In the genomic region with DNA sequence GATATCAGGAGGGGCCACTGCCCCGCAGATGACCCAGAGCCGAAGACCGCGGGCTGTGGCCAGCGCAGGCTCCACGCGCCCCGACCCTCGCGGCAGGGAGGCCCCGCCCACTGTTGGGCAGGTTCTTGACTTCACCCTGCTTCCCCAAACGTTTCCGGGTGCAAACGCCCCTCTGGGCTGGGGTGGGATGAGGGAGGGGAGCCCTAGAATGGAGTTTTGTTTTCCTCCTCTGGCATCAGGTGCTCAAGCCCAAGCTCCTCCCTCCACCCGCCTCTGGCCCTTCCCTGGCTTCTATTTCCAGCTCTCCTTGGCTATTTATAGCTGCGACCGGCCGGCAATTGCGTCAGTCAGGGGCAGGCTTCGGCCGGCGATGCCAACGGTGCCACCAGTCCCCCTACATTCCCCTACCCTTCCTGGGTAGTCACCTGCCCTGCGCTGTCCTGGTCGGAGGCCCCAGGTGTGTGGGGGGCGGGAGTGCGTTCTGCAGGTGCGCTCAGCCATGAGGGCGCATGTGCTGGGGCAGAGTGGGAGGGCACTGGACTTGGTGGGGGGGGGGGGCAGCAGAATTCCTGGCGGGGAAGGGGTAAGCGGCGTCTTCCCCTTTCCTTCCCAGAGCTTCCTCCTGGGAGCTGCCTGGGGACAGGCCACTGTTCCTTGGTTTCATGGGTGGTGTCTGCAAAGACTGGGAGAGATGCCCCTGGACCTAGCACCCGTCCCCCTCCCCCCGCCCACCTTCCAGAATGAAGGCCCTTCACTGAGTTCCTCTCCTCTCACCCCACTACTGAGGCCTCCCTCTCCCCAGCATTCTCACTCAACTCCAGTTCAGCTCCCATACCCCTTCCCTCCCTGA, we compare ENCODE assay signal across 8 cellular contexts. TPM values are rescaled to one million over a fixed set of nuclear protein-coding genes. Genes with fewer than 3 reads are reported as not detected.
DNase-seq lines count a peak whose midpoint lies in the region; ATAC-seq, FAIRE-seq and TF ChIP-seq lines count a peak whose summit lies in the region.

No MANE protein-coding gene starts in this region.

- WGBS in mammary epithelial cell (ENCODE audit: low coverage, missing lambda C conversion rate): 3% methylated on average over 10 of the region's 34 CpGs

- no peak overlapping the region for H2AFZ ChIP-seq in mammary epithelial cell (ENCODE audit: low read depth, low read length)
- H2AFZ ChIP-seq in keratinocyte (ENCODE audit: control insufficient read depth, low read length): no peak overlapping the region

- H3K9ac ChIP-seq in mammary epithelial cell (ENCODE audit: insufficient read depth, low read length) (no peak overlapping the region), keratinocyte (ENCODE audit: control insufficient read depth, extremely low read depth, insufficient read depth, low read length) (no peak overlapping the region), subcutaneous abdominal adipose tissue (ENCODE audit: low read length in 5 of 5) (no peak overlapping the region)

- peak; percentile 24 for DNase-seq in NCI-H1105 treated with DMSO at 0.1 percent for 48 hours (lab: John Stamatoyannopoulos, UW)
- DNase-seq in mammary epithelial cell: peak; percentile 35
- DNase-seq in keratinocyte (ENCODE audit: low read depth, low spot score): no peak
- no peak for DNase-seq in activated naive CD4-positive, alpha-beta T cell treated with anti-CD3 and anti-CD28 coated beads, Interleukin-2, amount 50 U/mL, for 16 hours
- DNase-seq in A673 (ENCODE audit: low spot score): no peak

- ATAC-seq in GM19395 (IDR thresholded peaks at IDR 0.05; ENCODE audit: unreplicated experiment): no peak

- dilution Hi-C loops in mammary epithelial cell (cut with HindIII; ENCODE audit: low sequenced_read_pairs): no loop called here
- dilution Hi-C loops in keratinocyte (cut with MboI; ENCODE audit: extremely low pct_ligation_motif_present, low sequenced_read_pairs): no loop called here

- H3K9me3 ChIP-seq in mammary epithelial cell (replicated peaks; ENCODE audit: insufficient read depth, low read length) (no peaks in the 10 kb centered on the region), keratinocyte (ENCODE audit: control insufficient read depth, low read depth, low read length) (no peaks in the 10 kb centered on the region), subcutaneous abdominal adipose tissue (ENCODE audit: control insufficient read depth in 5 of 5, low read length in 5 of 5) (no peaks in the 10 kb centered on the region), A673 (ENCODE audit: low read depth, low read length, poor library complexity, severe bottlenecking) (no peaks in the 10 kb centered on the region)

- CTCF ChIA-PET in mammary epithelial cell (lab: Charles Lee; ENCODE audit: low non-redundant PET) (no interaction called here), A673 (lab: Charles Lee) (no interaction called here)

- H3K4me3 ChIP-seq in mammary epithelial cell (replicated peaks in 1 of 3; ENCODE audit: insufficient read depth in 1 of 3, low read depth in 2 of 3, low read length in 3 of 3): peak overlapping the region in 1 of 3 experiments; percentile 18
- H3K4me3 ChIP-seq in keratinocyte (ENCODE audit: control insufficient read depth in 2 of 3, extremely low read depth in 1 of 3, insufficient read depth in 2 of 3, low read depth in 1 of 3, low read length in 3 of 3): no peak overlapping the region
- H3K4me3 ChIP-seq in subcutaneous abdominal adipose tissue (ENCODE audit: low read depth in 1 of 5, low read length in 5 of 5): peak overlapping the region in 4 of 5 donors; percentile 22 to 54 (median 34)
- no peak overlapping the region for H3K4me3 ChIP-seq in A673 (ENCODE audit: low read depth, low read length, poor library complexity, severe bottlenecking)

- BruUV-seq in mammary epithelial cell (replicated peaks; lab: Mats Ljungman, UMichigan): no TSS peak
- no TSS peak for BruUV-seq in A673 (replicated peaks; lab: Mats Ljungman, UMichigan)

- H3K4me1 ChIP-seq in mammary epithelial cell (ENCODE audit: insufficient read depth, low read length) (peaks cover 7% of the 10 kb centered on the region), keratinocyte (ENCODE audit: control insufficient read depth, extremely low read depth, insufficient read depth, low read length) (peaks cover 3% of the 10 kb centered on the region), subcutaneous abdominal adipose tissue (ENCODE audit: control insufficient read depth in 5 of 5, insufficient read depth in 5 of 5, low read length in 5 of 5) (peaks cover 0 to 23% (median 19%) of the 10 kb centered on the region in 5 donors), A673 (ENCODE audit: insufficient read depth, low read length, poor library complexity, severe bottlenecking) (no peaks in the 10 kb centered on the region)

- H3K9me1 ChIP-seq in keratinocyte (ENCODE audit: control insufficient read depth, extremely low read depth, insufficient read depth, low read length): no peaks in the 10 kb centered on the region

- H3K27me3 ChIP-seq in mammary epithelial cell (ENCODE audit: insufficient read depth, low read length): peaks cover 16% of the 10 kb centered on the region
- peaks cover 64% of the 10 kb centered on the region for H3K27me3 ChIP-seq in keratinocyte (ENCODE audit: control insufficient read depth, extremely low read depth, insufficient read depth, low read length)
- peaks cover 11 to 45% (median 22%) of the 10 kb centered on the region in 5 donors for H3K27me3 ChIP-seq in subcutaneous abdominal adipose tissue (ENCODE audit: control insufficient read depth in 5 of 5, insufficient read depth in 4 of 5, low read length in 5 of 5)
- H3K27me3 ChIP-seq in A673 (replicated peaks; ENCODE audit: insufficient read depth, low read depth, low read length, poor library complexity): peaks cover 35% of the 10 kb centered on the region

- no peak for FAIRE-seq in keratinocyte (lab: Jason Lieb, UNC)

- POLR2A ChIA-PET in A673 (lab: Charles Lee; ENCODE audit: low non-redundant PET): no interaction called here

- H4K20me1 ChIP-seq in mammary epithelial cell (ENCODE audit: insufficient read depth, low read length) (no peaks in the 10 kb centered on the region), keratinocyte (ENCODE audit: control insufficient read depth, extremely low read depth, insufficient read depth, low read length) (no peaks in the 10 kb centered on the region)

- in situ Hi-C loops in mammary epithelial cell (cut with MboI; ENCODE audit: low sequenced_read_pairs in 2 of 2): no loop called here

- peak overlapping the region; percentile 29 for H3K27ac ChIP-seq in C4-2B
- H3K27ac ChIP-seq in mammary epithelial cell (ENCODE audit: insufficient read depth, low read depth, low read length): no peak overlapping the region
- H3K27ac ChIP-seq in keratinocyte (ENCODE audit: control insufficient read depth, insufficient read depth, low read length): no peak overlapping the region
- no peak overlapping the region for H3K27ac ChIP-seq in subcutaneous abdominal adipose tissue (ENCODE audit: low read depth, low read length)
- no peak overlapping the region for H3K27ac ChIP-seq in A673 (ENCODE audit: low read depth, low read length, poor library complexity, severe bottlenecking)

- H3K4me2 ChIP-seq in mammary epithelial cell (ENCODE audit: insufficient read depth, low read depth, low read length) (peak overlapping the region; percentile 33), keratinocyte (ENCODE audit: control insufficient read depth, extremely low read depth, insufficient read depth, low read depth, low read length) (peak overlapping the region; percentile 22)

- intact Hi-C loops in mammary epithelial cell (cut with micrococcal nuclease): no loop called here
- intact Hi-C loops in A673 (cut with micrococcal nuclease; ENCODE audit: unreplicated experiment): loop anchor here (5.0 to 10.0 kb wide), 2 partner anchors 76 to 284 kb away; partner anchors contain the start of genes KRTAP5-4, KRTAP5-5 and SYT8

- TF ChIP-seq CTCF in C4-2B (conservative IDR thresholded peaks at IDR 0.05) (no peak), mammary epithelial cell (conservative IDR thresholded peaks at IDR 0.05 in 1 of 2, IDR thresholded peaks at IDR 0.05 in 1 of 2; ENCODE audit: extremely low read depth in 1 of 2, insufficient read depth in 1 of 2, low read depth in 1 of 2, low read length in 2 of 2) (no peak), keratinocyte (optimal IDR thresholded peaks at IDR 0.05 in 1 of 3, IDR thresholded peaks at IDR 0.05 in 1 of 3, conservative IDR thresholded peaks at IDR 0.05 in 1 of 3; ENCODE audit: extremely low read depth in 1 of 3, insufficient read depth in 2 of 3, low read length in 3 of 3) (no peak), A673 (conservative IDR thresholded peaks at IDR 0.05; ENCODE audit: low read depth, low read length) (no peak)

- H3K36me3 ChIP-seq in mammary epithelial cell (ENCODE audit: insufficient read depth, low read length) (no peaks in the 10 kb centered on the region), keratinocyte (ENCODE audit: control insufficient read depth in 2 of 2, extremely low read depth in 1 of 2, insufficient read depth in 2 of 2, low read length in 2 of 2) (no peaks in the 10 kb centered on the region), subcutaneous abdominal adipose tissue (ENCODE audit: control insufficient read depth in 5 of 5, insufficient read depth in 5 of 5, low read length in 5 of 5) (no peaks in the 10 kb centered on the region), A673 (ENCODE audit: insufficient read depth, low read length, poor library complexity, severe bottlenecking) (no peaks in the 10 kb centered on the region)

- H3K79me2 ChIP-seq in mammary epithelial cell (ENCODE audit: insufficient read depth, low read length) (no peaks in the 10 kb centered on the region), keratinocyte (ENCODE audit: control insufficient read depth, insufficient read depth, low read length) (no peaks in the 10 kb centered on the region)

RNA-seq across cellular contexts. Expression of gene DUSP8, which starts 23.6 kb away (rescaled TPM):
- 1 to 10 TPM; 1.2 to 1.4 TPM for total RNA-seq in mammary epithelial cell
- 0.33 TPM for polyA plus RNA-seq in mammary epithelial cell
- not detected for polyA minus RNA-seq in mammary epithelial cell
- 0.58 to 1.7 TPM (median 1.3 TPM) in 3 replicates for polyA plus RNA-seq in keratinocyte
- polyA plus RNA-seq in keratinocyte (2011; ENCODE audit: low read depth): 1.7 TPM
- polyA plus RNA-seq in keratinocyte (2011; cell fraction: cytosol; rRNA removed): 1.7 and 2.5 TPM in 2 replicates
- 5.6 and 7.0 TPM in 2 replicates for polyA plus RNA-seq in keratinocyte (2011; cell fraction: nucleus; rRNA removed)
- polyA plus RNA-seq in keratinocyte (2012; ENCODE audit: low replicate concordance): 1.0 and 4.9 TPM in 2 replicates
- 0.43 to 2.8 TPM (median 1.3 TPM) in 3 replicates for polyA minus RNA-seq in keratinocyte
- 4.0 TPM for polyA minus RNA-seq in keratinocyte (2011; cell fraction: cytosol; rRNA and poly(A)+ RNA removed)
- polyA minus RNA-seq in keratinocyte (2011; cell fraction: nucleus; rRNA and poly(A)+ RNA removed): 1.5 and 1.6 TPM in 2 replicates
- total RNA-seq in A673 (2021): 0.70 and 1.9 TPM in 2 replicates

RNA-seq across cellular contexts. Expression of gene KRTAP5-1, which starts 36.6 kb away (rescaled TPM):
- total RNA-seq in mammary epithelial cell (not detected), A673 (2021) (not detected in 2 replicates)
- polyA plus RNA-seq in mammary epithelial cell (not detected), keratinocyte (not detected in 3 replicates)
- polyA minus RNA-seq in mammary epithelial cell (not detected), keratinocyte (not detected in 3 replicates)
- polyA plus RNA-seq in keratinocyte (2011; ENCODE audit: low read depth): not detected
- not detected in 2 replicates for polyA plus RNA-seq in keratinocyte (2011; cell fraction: cytosol; rRNA removed)
- polyA plus RNA-seq in keratinocyte (2011; cell fraction: nucleus; rRNA removed): not detected in 2 replicates
- polyA plus RNA-seq in keratinocyte (2012; ENCODE audit: low replicate concordance): not detected in 2 replicates
- polyA minus RNA-seq in keratinocyte (2011; cell fraction: cytosol; rRNA and poly(A)+ RNA removed): not detected
- not detected in 2 replicates for polyA minus RNA-seq in keratinocyte (2011; cell fraction: nucleus; rRNA and poly(A)+ RNA removed)

RNA-seq across cellular contexts. Expression of gene KRTAP5-2, which starts 49.6 kb away (rescaled TPM):
- not detected for total RNA-seq in mammary epithelial cell
- not detected for polyA plus RNA-seq in mammary epithelial cell
- not detected for polyA minus RNA-seq in mammary epithelial cell
- polyA plus RNA-seq in keratinocyte: not detected in 3 replicates
- polyA plus RNA-seq in keratinocyte (2011; ENCODE audit: low read depth): not detected
- not detected in 2 replicates for polyA plus RNA-seq in keratinocyte (2011; cell fraction: cytosol; rRNA removed)
- polyA plus RNA-seq in keratinocyte (2011; cell fraction: nucleus; rRNA removed): not detected in 2 replicates
- not detected in 2 replicates for polyA plus RNA-seq in keratinocyte (2012; ENCODE audit: low replicate concordance)
- polyA minus RNA-seq in keratinocyte: not detected in 3 replicates
- not detected for polyA minus RNA-seq in keratinocyte (2011; cell fraction: cytosol; rRNA and poly(A)+ RNA removed)
- polyA minus RNA-seq in keratinocyte (2011; cell fraction: nucleus; rRNA and poly(A)+ RNA removed): not detected in 2 replicates
- not detected in 2 replicates for total RNA-seq in A673 (2021)

RNA-seq across cellular contexts. Expression of gene KRTAP5-3, which starts 59.8 kb away (rescaled TPM):
- total RNA-seq in mammary epithelial cell (not detected), A673 (2021) (not detected in 2 replicates)
- polyA plus RNA-seq in mammary epithelial cell (not detected), keratinocyte (not detected in 3 replicates)
- polyA minus RNA-seq in mammary epithelial cell (not detected), keratinocyte (not detected in 3 replicates)
- polyA plus RNA-seq in keratinocyte (2011; ENCODE audit: low read depth): not detected
- not detected in 2 replicates for polyA plus RNA-seq in keratinocyte (2011; cell fraction: cytosol; rRNA removed)
- not detected in 2 replicates for polyA plus RNA-seq in keratinocyte (2011; cell fraction: nucleus; rRNA removed)
- not detected in 2 replicates for polyA plus RNA-seq in keratinocyte (2012; ENCODE audit: low replicate concordance)
- not detected for polyA minus RNA-seq in keratinocyte (2011; cell fraction: cytosol; rRNA and poly(A)+ RNA removed)
- not detected in 2 replicates for polyA minus RNA-seq in keratinocyte (2011; cell fraction: nucleus; rRNA and poly(A)+ RNA removed)

Comparison
In these comparisons a context has a peak if more than half of its experiments do, and no peak if none do; other contexts are left out.
1. DNase-seq: peak in NCI-H1105 treated with DMSO at 0.1 percent for 48 hours (single experiment) and mammary epithelial cell (single experiment); none in keratinocyte (single experiment), activated naive CD4-positive, alpha-beta T cell treated with anti-CD3 and anti-CD28 coated beads, Interleukin-2, amount 50 U/mL, for 16 hours (single experiment) and A673 (single experiment).
2. H3K4me3 ChIP-seq: peak in subcutaneous abdominal adipose tissue (4 of 5); none in keratinocyte (0 of 3) and A673 (single experiment).